In genomic region chr4:156946508-156947197, GRCh38 we compare ENCODE assay signal across 10 cellular contexts. TPM values are rescaled to one million over a fixed set of nuclear protein-coding genes. Genes with fewer than 3 reads are reported as not detected.
DNase-seq lines count a peak whose midpoint lies in the region; ATAC-seq and TF ChIP-seq lines count a peak whose summit lies in the region.
"Had no signal": no experiment of that assay in that cellular context is flagged by ENCODE, and none has a peak within 500 bp of the region (broad histone marks: within the 10 kb centered on the region; RNA-seq: fewer than 3 reads in every experiment).

No MANE protein-coding gene starts in this region.

- H3K27me3 ChIP-seq in breast epithelium (no peaks in the 10 kb centered on the region), lower lobe of right lung (ENCODE audit: low read depth) (no peaks in the 10 kb centered on the region)
- H3K27me3 ChIP-seq: BLaER1 treated with 17β-estradiol and CSF1 and Interleukin-3, amounts not matched to agents 10 nM and 100 nM had no signal

- no peak overlapping the region for H3K4me3 ChIP-seq in breast epithelium
- H3K4me3 ChIP-seq in lower lobe of right lung: no peak overlapping the region
- H3K4me3 ChIP-seq: BLaER1 treated with 17β-estradiol and CSF1 and Interleukin-3, amounts not matched to agents 10 nM and 100 nM had no signal

- H3K36me3 Mint-ChIP-seq in MCF 10A (ENCODE audit: insufficient read depth, unreplicated experiment): no peaks in the 10 kb centered on the region
- H3K36me3 Mint-ChIP-seq in brain: no peaks in the 10 kb centered on the region

- no peak for TF ChIP-seq POLR2A in breast epithelium (IDR thresholded peaks at IDR 0.05)

- H3K27me3 Mint-ChIP-seq in MCF 10A (ENCODE audit: insufficient read depth, unreplicated experiment) (no peaks in the 10 kb centered on the region), brain (peaks cover 3% of the 10 kb centered on the region)

- peak; percentile 27 to 30 for ATAC-seq in lower lobe of right lung
- ATAC-seq in HG03460 (IDR thresholded peaks at IDR 0.05; ENCODE audit: unreplicated experiment): no peak
- no peak for ATAC-seq in HG03280 (IDR thresholded peaks at IDR 0.05; ENCODE audit: unreplicated experiment)

- H3K4me1 ChIP-seq in breast epithelium (no peaks in the 10 kb centered on the region), lower lobe of right lung (peaks cover 41% of the 10 kb centered on the region)

- H3K27ac Mint-ChIP-seq in MCF 10A (ENCODE audit: low read depth, unreplicated experiment): peak overlapping the region; percentile 96
- H3K27ac Mint-ChIP-seq in brain: peak overlapping the region; percentile 52 to 90 (median 77)

- no peaks in the 10 kb centered on the region for H3K36me3 ChIP-seq in breast epithelium
- H3K36me3 ChIP-seq in lower lobe of right lung: no peaks in the 10 kb centered on the region
- H3K36me3 ChIP-seq: BLaER1 treated with 17β-estradiol and CSF1 and Interleukin-3, amounts not matched to agents 10 nM and 100 nM had no signal

- no peak for TF ChIP-seq CTCF in MCF 10A (IDR thresholded peaks at IDR 0.05; ENCODE audit: unreplicated experiment)
- no peak for TF ChIP-seq CTCF in breast epithelium (IDR thresholded peaks at IDR 0.05)
- TF ChIP-seq CTCF in brain (conservative IDR thresholded peaks at IDR 0.05): no peak
- no peak for TF ChIP-seq CTCF in lower lobe of right lung (IDR thresholded peaks at IDR 0.05)

- H3K9me3 ChIP-seq in breast epithelium (no peaks in the 10 kb centered on the region), lower lobe of right lung (no peaks in the 10 kb centered on the region)
- H3K9me3 ChIP-seq: BLaER1 treated with 17β-estradiol and CSF1 and Interleukin-3, amounts not matched to agents 10 nM and 100 nM had no signal

- BruUV-seq in MCF 10A (replicated peaks; lab: Mats Ljungman, UMichigan): TSS peak; percentile 38

- H3K9me3 Mint-ChIP-seq in MCF 10A (ENCODE audit: unreplicated experiment) (no peaks in the 10 kb centered on the region), brain (no peaks in the 10 kb centered on the region)

- H3K27ac ChIP-seq in breast epithelium: peak overlapping the region in 1 of 2 donors; percentile 62
- H3K27ac ChIP-seq in lower lobe of right lung: no peak overlapping the region

- peaks cover 79% of the 10 kb centered on the region for H3K4me1 Mint-ChIP-seq in MCF 10A (ENCODE audit: insufficient read depth, unreplicated experiment)
- peaks cover 94% of the 10 kb centered on the region for H3K4me1 Mint-ChIP-seq in brain

- DNase-seq in MCF 10A (ENCODE audit: unreplicated experiment) (peak; percentile 97), breast epithelium (ENCODE audit: low spot score in 2 of 2) (no peak), lower lobe of right lung (no peak), cerebellum (ENCODE audit: low spot score) (no peak), D341Med (ENCODE audit: low spot score) (no peak)

- POLR2A ChIA-PET in MCF 10A (lab: Yijun Ruan, JAX): interaction anchor here (0.7 to 6.2 kb wide), 17 partner anchors 10 to 471 kb away, joined by 3 to 64 read pairs (median 6); no protein-coding TSS in a partner anchor

- CTCF ChIA-PET in MCF 10A (lab: Yijun Ruan, JAX): interaction anchor here (0.6 to 2.7 kb wide), 7 partner anchors 10 to 152 kb away, joined by 3 to 11 read pairs (median 4); no protein-coding TSS in a partner anchor

- intact Hi-C loops in MCF 10A (cut with micrococcal nuclease) (loop anchor here (2.0 to 5.0 kb wide), 3 partner anchors 114 to 469 kb away; no protein-coding TSS in a partner anchor), breast epithelium (cut with DNase I; ENCODE audit: low total_unique reads) (loop anchor here (5.0 kb wide), 1 partner anchor 1309 kb away; no protein-coding TSS in a partner anchor), lower lobe of right lung (cut with DNase I) (no loop called here)

- H3K4me3 Mint-ChIP-seq in MCF 10A (ENCODE audit: unreplicated experiment) (peak overlapping the region; percentile 47), brain (peak overlapping the region in 4 of 5 experiments; percentile 6 to 58 (median 48))

RNA-seq across cellular contexts. Expression of gene PDGFC, which starts 24.9 kb away (rescaled TPM):
- total RNA-seq in MCF 10A (2022) (74.8 and 83.7 TPM in 2 replicates), breast epithelium (10 to 100 TPM; 32.4 to 59.7 (median 54.4) TPM), lower lobe of right lung (30.6 TPM), cerebellum (23.0 TPM)
- polyA plus RNA-seq in brain (ENCODE audit: insufficient read depth, low read depth, low replicate concordance): 3.4 TPM
- total RNA-seq: T-helper 1 cell treated with Interleukin-12 subunit alpha and Interleukin-12 subunit beta and Interleukin-4 antibody, amounts not matched to agents 30 ng/mL and 1 ng/mL, for 36 hours had no signal

Comparison
In these comparisons a context has a peak if more than half of its experiments do, and no peak if none do; other contexts are left out.
1. ATAC-seq: peak in lower lobe of right lung (2 of 2); none in HG03460 (single experiment) and HG03280 (single experiment).